ENCODE assay signal across 21 cellular contexts in the genomic region with DNA sequence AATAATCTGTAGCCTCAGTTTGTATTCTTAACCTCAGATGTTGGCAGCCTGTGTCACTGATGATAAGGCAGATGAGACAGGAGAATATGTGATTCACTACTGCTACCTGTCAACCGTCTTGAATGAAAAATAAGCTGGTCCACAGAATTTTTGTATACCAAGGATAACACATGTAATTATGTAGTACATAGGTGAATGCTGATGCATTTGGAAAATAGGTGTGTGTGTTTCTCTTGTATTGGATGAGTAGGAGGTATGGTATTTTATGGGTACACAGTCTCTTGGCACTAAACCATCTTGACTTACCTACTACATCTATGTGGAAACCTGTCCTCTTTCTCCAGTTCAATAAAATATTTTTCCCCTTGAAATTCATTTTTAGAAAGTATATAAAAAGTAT.
"Had no signal": no experiment of that assay in that cellular context is flagged by ENCODE, and none has a peak within 500 bp of the region (broad histone marks: within the 10 kb centered on the region; RNA-seq: fewer than 3 reads in every experiment).

No MANE protein-coding gene starts in this region.

- H3K4me3 Mint-ChIP-seq: activated CD4-positive, alpha-beta T cell treated with anti-CD3 and anti-CD28 coated beads, Interleukin-2, amount 10 ng/mL, durations not matched to agents 24 days and 14 days; activated naive CD4-positive, alpha-beta T cell treated with anti-CD3 and anti-CD28 coated beads for 36 hours; activated T-cell treated with anti-CD3 and anti-CD28 coated beads, Interleukin-2, amount 50 U/mL, for 4 hours had no signal

- H3K27me3 ChIP-seq: brain microvascular endothelial cell, esophagus squamous epithelium, tibial artery, vagina had no signal

- H3K4me3 ChIP-seq: esophagus squamous epithelium, tibial artery, vagina had no signal

- H3K9me3 ChIP-seq: esophagus squamous epithelium, tibial artery, vagina had no signal

- DNase-seq: activated CD4-positive, alpha-beta T cell treated with anti-CD3 and anti-CD28 coated beads, Interleukin-2, amount 10 ng/mL, durations not matched to agents 24 days and 14 days; activated CD8-positive, alpha-beta memory T cell treated with anti-CD3 and anti-CD28 coated beads, Interleukin-2, amount 50 U/mL, for 4 hours; activated naive CD4-positive, alpha-beta T cell treated with anti-CD3 and anti-CD28 coated beads for 36 hours; activated T-cell treated with anti-CD3 and anti-CD28 coated beads, Interleukin-2, amount 50 U/mL, for 4 hours; aorta; brain microvascular endothelial cell; effector CD4-positive, alpha-beta T cell; esophagus squamous epithelium; glutamatergic neuron; hippocampal formation; stimulated activated CD4-positive, alpha-beta T cell treated with anti-CD3 and anti-CD28 coated beads, Interleukin-12 subunit alpha, Interleukin-12 subunit beta, amount 100 ng/mL, for 4 hours; stimulated activated CD4-positive, alpha-beta T cell treated with anti-CD3 and anti-CD28 coated beads, Interleukin-1b, Interleukin-23, amount 100 ng/mL, for 48 hours; stimulated activated CD8-positive, alpha-beta memory T cell treated with anti-CD3 and anti-CD28 coated beads, Interleukin-4, amount 100 ng/mL, for 48 hours; stimulated activated naive CD4-positive, alpha-beta T cell; substantia nigra; T-helper 1 cell; T-helper 9 cell; tibial artery had no signal

- H3K9me3 Mint-ChIP-seq: activated CD4-positive, alpha-beta T cell treated with anti-CD3 and anti-CD28 coated beads, Interleukin-2, amount 10 ng/mL, durations not matched to agents 24 days and 14 days; activated naive CD4-positive, alpha-beta T cell treated with anti-CD3 and anti-CD28 coated beads for 36 hours; activated T-cell treated with anti-CD3 and anti-CD28 coated beads, Interleukin-2, amount 50 U/mL, for 4 hours had no signal

- H3K27me3 Mint-ChIP-seq: activated CD4-positive, alpha-beta T cell treated with anti-CD3 and anti-CD28 coated beads, Interleukin-2, amount 10 ng/mL, durations not matched to agents 24 days and 14 days had no signal

- FAIRE-seq: islet of Langerhans had no signal

- H3K27ac ChIP-seq: brain microvascular endothelial cell, esophagus squamous epithelium, vagina had no signal

- H3K27ac Mint-ChIP-seq: activated CD4-positive, alpha-beta T cell treated with anti-CD3 and anti-CD28 coated beads, Interleukin-2, amount 10 ng/mL, durations not matched to agents 24 days and 14 days; activated naive CD4-positive, alpha-beta T cell treated with anti-CD3 and anti-CD28 coated beads for 36 hours had no signal

- ATAC-seq: activated T-cell treated with anti-CD3 and anti-CD28 coated beads, Interleukin-2, amount 50 U/mL, for 4 hours; left lobe of liver had no signal
